ENCODE assay signal across 8 cellular contexts in genomic region chr17:75854111-75854748, GRCh38. TPM values are rescaled to one million over a fixed set of nuclear protein-coding genes. Genes with fewer than 3 reads are reported as not detected.
DNase-seq lines count a peak whose midpoint lies in the region; ATAC-seq, FAIRE-seq and TF ChIP-seq lines count a peak whose summit lies in the region.

No MANE protein-coding gene starts in this region.

- DNase-seq in A549 (ENCODE audit: low read depth in 1 of 2, low spot score in 1 of 2) = peak; percentile 54 to 80
- peak; percentile 73 for DNase-seq in lung microvascular endothelial cell (ENCODE audit: low read depth in 2 of 2)
- DNase-seq in activated gamma-delta T cell (lab: John Stamatoyannopoulos, UW) = no peak
- DNase-seq in NCI-H2081 treated with DMSO at 0.1 percent for 48 hours (lab: John Stamatoyannopoulos, UW) = no peak
- DNase-seq in activated T-helper 2 cell treated with anti-CD3 and anti-CD28 coated beads, Interferon-gamma antibody, Interleukin-2, Interleukin-4, amounts not matched to agents 10 μg/mL and 5 μg/mL and 100 μg/mL, durations not matched to agents 14 hours and 24 hours and 36 hours (ENCODE audit: low spot score) = no peak

- H3K27ac ChIP-seq in A549 (peak overlapping the region; percentile 83 to 88), HUES48 (ENCODE audit: low read depth, low read length) (peak overlapping the region; percentile 78), cingulate gyrus (ENCODE audit: low read depth, low read length) (peak overlapping the region; percentile 99)

- H3K27me3 ChIP-seq in HUES48 (ENCODE audit: control insufficient read depth, insufficient read depth, low read length) = no peaks in the 10 kb centered on the region

- H3K27ac Mint-ChIP-seq in activated T-helper 2 cell treated with anti-CD3 and anti-CD28 coated beads, Interferon-gamma antibody, Interleukin-2, Interleukin-4, amounts not matched to agents 10 μg/mL and 5 μg/mL and 100 μg/mL, durations not matched to agents 14 hours and 24 hours and 36 hours = no peak overlapping the region

- 15% methylated on average over 7 of the region's 7 CpGs for WGBS in A549 (ENCODE audit: missing lambda C conversion rate)

- H3K9ac ChIP-seq in HUES48 (ENCODE audit: low read depth, low read length) = 0 out of 2 replicates have a peak overlapping the region, but pooled peaks have one; percentile 20

- H3K36me3 ChIP-seq in HUES48 (ENCODE audit: control insufficient read depth, insufficient read depth, low read length) = peaks cover 24% of the 10 kb centered on the region

- intact Hi-C loops in activated T-helper 2 cell treated with anti-CD3 and anti-CD28 coated beads, Interferon-gamma antibody, Interleukin-2, Interleukin-4, amounts not matched to agents 10 μg/mL and 5 μg/mL and 100 μg/mL, durations not matched to agents 14 hours and 24 hours and 36 hours (cut with micrococcal nuclease) = loop anchor here (2.0 kb wide), 2 partner anchors 27 to 51 kb away; partner anchors contain the start of gene MRPL38

- TF ChIP-seq EP300 in A549 (IDR thresholded peaks at IDR 0.05) = no peak

- CTCF ChIA-PET in A549 (lab: Yijun Ruan, JAX) = interaction anchor here (0.6 to 37.0 kb wide), 10 partner anchors 8 to 148 kb away, joined by 3 to 691 read pairs (median 6); partner anchors contain the start of genes TRIM47, TRIM65 and UNC13D

- H3K9me3 ChIP-seq in A549 = no peaks in the 10 kb centered on the region
- no peaks in the 10 kb centered on the region for H3K9me3 ChIP-seq in HUES48 (ENCODE audit: control insufficient read depth, insufficient read depth, low read length)

- POLR2A ChIA-PET in A549 (lab: Yijun Ruan, JAX) = interaction anchor here (0.6 to 2.8 kb wide), 7 partner anchors 9 to 411 kb away, joined by 3 to 68 read pairs (median 8); partner anchors contain the start of genes RECQL5, SAP30BP, TRIM47 and UBALD2

- peaks cover 26% of the 10 kb centered on the region for H3K4me1 Mint-ChIP-seq in activated T-helper 2 cell treated with anti-CD3 and anti-CD28 coated beads, Interferon-gamma antibody, Interleukin-2, Interleukin-4, amounts not matched to agents 10 μg/mL and 5 μg/mL and 100 μg/mL, durations not matched to agents 14 hours and 24 hours and 36 hours (ENCODE audit: low read depth)

- H3K4me1 ChIP-seq in A549 (peaks cover 19% of the 10 kb centered on the region), HUES48 (ENCODE audit: control insufficient read depth, insufficient read depth, low read length) (peaks cover 11% of the 10 kb centered on the region)

- TF ChIP-seq CTCF in A549 (IDR thresholded peaks at IDR 0.05) = no peak

- FAIRE-seq in A549 (lab: Jason Lieb, UNC) = no peak

- H3K36me3 Mint-ChIP-seq in activated T-helper 2 cell treated with anti-CD3 and anti-CD28 coated beads, Interferon-gamma antibody, Interleukin-2, Interleukin-4, amounts not matched to agents 10 μg/mL and 5 μg/mL and 100 μg/mL, durations not matched to agents 14 hours and 24 hours and 36 hours (ENCODE audit: low read depth) = peaks cover 17% of the 10 kb centered on the region

- H3K4me3 Mint-ChIP-seq in activated T-helper 2 cell treated with anti-CD3 and anti-CD28 coated beads, Interferon-gamma antibody, Interleukin-2, Interleukin-4, amounts not matched to agents 10 μg/mL and 5 μg/mL and 100 μg/mL, durations not matched to agents 14 hours and 24 hours and 36 hours (ENCODE audit: low read depth) = no peak overlapping the region

- TF ChIP-seq RAD21 in A549 (conservative IDR thresholded peaks at IDR 0.05 in 1 of 2, IDR thresholded peaks at IDR 0.05 in 1 of 2) = no peak

- ATAC-seq in A549 (peak; percentile 7 to 15; a peak in 1 of 6 replicates), HG03571 (IDR thresholded peaks at IDR 0.05; ENCODE audit: unreplicated experiment) (no peak)

- no peak for TF ChIP-seq POLR2A in A549 (IDR thresholded peaks at IDR 0.05; ENCODE audit: low read length)

- H3K4me3 ChIP-seq in A549 (peak overlapping the region; percentile 58), HUES48 (ENCODE audit: low read depth, low read length) (peak overlapping the region; percentile 74)

- peak overlapping the region; percentile 91 for H3K4me2 ChIP-seq in A549

- H3K9me3 Mint-ChIP-seq in activated T-helper 2 cell treated with anti-CD3 and anti-CD28 coated beads, Interferon-gamma antibody, Interleukin-2, Interleukin-4, amounts not matched to agents 10 μg/mL and 5 μg/mL and 100 μg/mL, durations not matched to agents 14 hours and 24 hours and 36 hours = no peaks in the 10 kb centered on the region

- no peaks in the 10 kb centered on the region for H3K27me3 Mint-ChIP-seq in activated T-helper 2 cell treated with anti-CD3 and anti-CD28 coated beads, Interferon-gamma antibody, Interleukin-2, Interleukin-4, amounts not matched to agents 10 μg/mL and 5 μg/mL and 100 μg/mL, durations not matched to agents 14 hours and 24 hours and 36 hours (ENCODE audit: low read depth)

TF ChIP-seq in A549, 52 proteins besides CTCF, POLR2A, EP300 and RAD21:
- TF ChIP-seq E2F6 (IDR thresholded peaks at IDR 0.05; ENCODE audit: borderline replicate concordance, low read depth) (no peak), FOSL2 (IDR thresholded peaks at IDR 0.05) (no peak), FOSL2 (CRISPR knock-in tag; IDR thresholded peaks at IDR 0.05) (peak; percentile 62), MAFK (IDR thresholded peaks at IDR 0.05; ENCODE audit: partially characterized antibody) (peak; percentile 51)

RNA-seq across cellular contexts. Expression of gene WBP2, which starts 0.9 kb away (rescaled TPM):
- polyA plus RNA-seq in A549 (2011; rRNA removed) (35.6 and 39.7 TPM in 2 replicates), A549 (2017; fragmentation: RNase III; extraction: RNeasy Plus Mini Kit Qiagen cat#74134 plus additional on column Dnase treatment) (111 to 131 TPM (median 116 TPM) in 3 replicates)
- 26.6 and 35.4 TPM in 2 replicates for polyA plus RNA-seq in A549 (2012; cell fraction: cytosol; rRNA removed)
- 60.1 and 71.4 TPM in 2 replicates for polyA plus RNA-seq in A549 (2012; cell fraction: nucleus; rRNA removed)
- polyA minus RNA-seq in A549 (2011; rRNA and poly(A)+ RNA removed) = 31.8 and 40.3 TPM in 2 replicates
- 19.4 and 24.4 TPM in 2 replicates for total RNA-seq in lung microvascular endothelial cell
- total RNA-seq in activated T-helper 2 cell treated with anti-CD3 and anti-CD28 coated beads, Interferon-gamma antibody, Interleukin-2, Interleukin-4, amounts not matched to agents 10 μg/mL and 5 μg/mL and 100 μg/mL, durations not matched to agents 14 hours and 24 hours and 36 hours = 79.3 and 80.7 TPM in 2 replicates

RNA-seq across cellular contexts. Expression of gene UNC13D, which starts 10.0 kb away (rescaled TPM):
- polyA plus RNA-seq in A549 (2011; rRNA removed) (0.97 and 1.6 TPM in 2 replicates), A549 (2017; fragmentation: RNase III; extraction: RNeasy Plus Mini Kit Qiagen cat#74134 plus additional on column Dnase treatment) (3.5 to 4.5 TPM (median 4.3 TPM) in 3 replicates)
- polyA plus RNA-seq in A549 (2012; cell fraction: cytosol; rRNA removed) = 1.3 and 2.0 TPM in 2 replicates
- 6.1 and 10.5 TPM in 2 replicates for polyA plus RNA-seq in A549 (2012; cell fraction: nucleus; rRNA removed)
- polyA minus RNA-seq in A549 (2011; rRNA and poly(A)+ RNA removed) = 1.7 and 3.3 TPM in 2 replicates
- total RNA-seq in lung microvascular endothelial cell = 3.8 and 5.2 TPM in 2 replicates
- total RNA-seq in activated T-helper 2 cell treated with anti-CD3 and anti-CD28 coated beads, Interferon-gamma antibody, Interleukin-2, Interleukin-4, amounts not matched to agents 10 μg/mL and 5 μg/mL and 100 μg/mL, durations not matched to agents 14 hours and 24 hours and 36 hours = 165 and 175 TPM in 2 replicates

RNA-seq across cellular contexts. Expression of gene TRIM47, which starts 24.2 kb away (rescaled TPM):
- polyA plus RNA-seq in A549 (2011; rRNA removed) (19.6 and 26.7 TPM in 2 replicates), A549 (2017; fragmentation: RNase III; extraction: RNeasy Plus Mini Kit Qiagen cat#74134 plus additional on column Dnase treatment) (45.3 to 54.7 TPM (median 46.6 TPM) in 3 replicates)
- 50.0 and 67.2 TPM in 2 replicates for polyA plus RNA-seq in A549 (2012; cell fraction: cytosol; rRNA removed)
- polyA plus RNA-seq in A549 (2012; cell fraction: nucleus; rRNA removed) = 162 and 183 TPM in 2 replicates
- polyA minus RNA-seq in A549 (2011; rRNA and poly(A)+ RNA removed) = 31.2 and 34.8 TPM in 2 replicates
- 42.7 and 56.9 TPM in 2 replicates for total RNA-seq in lung microvascular endothelial cell
- 22.5 and 24.5 TPM in 2 replicates for total RNA-seq in activated T-helper 2 cell treated with anti-CD3 and anti-CD28 coated beads, Interferon-gamma antibody, Interleukin-2, Interleukin-4, amounts not matched to agents 10 μg/mL and 5 μg/mL and 100 μg/mL, durations not matched to agents 14 hours and 24 hours and 36 hours

RNA-seq across cellular contexts. Expression of gene TRIM65, which starts 42.5 kb away (rescaled TPM):
- polyA plus RNA-seq in A549 (2011; rRNA removed) = 13.5 and 17.4 TPM in 2 replicates
- 17.8 and 28.0 TPM in 2 replicates for polyA plus RNA-seq in A549 (2012; cell fraction: cytosol; rRNA removed)
- 46.1 and 47.2 TPM in 2 replicates for polyA plus RNA-seq in A549 (2012; cell fraction: nucleus; rRNA removed)
- polyA plus RNA-seq in A549 (2017; fragmentation: RNase III; extraction: RNeasy Plus Mini Kit Qiagen cat#74134 plus additional on column Dnase treatment) = 26.2 to 30.2 TPM (median 30.1 TPM) in 3 replicates
- 12.7 and 16.0 TPM in 2 replicates for polyA minus RNA-seq in A549 (2011; rRNA and poly(A)+ RNA removed)
- total RNA-seq in lung microvascular endothelial cell = 16.3 and 17.7 TPM in 2 replicates
- total RNA-seq in activated T-helper 2 cell treated with anti-CD3 and anti-CD28 coated beads, Interferon-gamma antibody, Interleukin-2, Interleukin-4, amounts not matched to agents 10 μg/mL and 5 μg/mL and 100 μg/mL, durations not matched to agents 14 hours and 24 hours and 36 hours = 42.8 and 45.6 TPM in 2 replicates

RNA-seq across cellular contexts. Expression of gene MRPL38, which starts 50.5 kb away (rescaled TPM):
- 43.4 and 53.5 TPM in 2 replicates for polyA plus RNA-seq in A549 (2011; rRNA removed)
- 126 and 151 TPM in 2 replicates for polyA plus RNA-seq in A549 (2012; cell fraction: cytosol; rRNA removed)
- 315 and 362 TPM in 2 replicates for polyA plus RNA-seq in A549 (2012; cell fraction: nucleus; rRNA removed)
- 102 to 105 TPM (median 104 TPM) in 3 replicates for polyA plus RNA-seq in A549 (2017; fragmentation: RNase III; extraction: RNeasy Plus Mini Kit Qiagen cat#74134 plus additional on column Dnase treatment)
- 63.6 and 110 TPM in 2 replicates for polyA minus RNA-seq in A549 (2011; rRNA and poly(A)+ RNA removed)
- total RNA-seq in lung microvascular endothelial cell = 26.8 and 28.2 TPM in 2 replicates
- 127 and 139 TPM in 2 replicates for total RNA-seq in activated T-helper 2 cell treated with anti-CD3 and anti-CD28 coated beads, Interferon-gamma antibody, Interleukin-2, Interleukin-4, amounts not matched to agents 10 μg/mL and 5 μg/mL and 100 μg/mL, durations not matched to agents 14 hours and 24 hours and 36 hours

Comparison
In these comparisons a context has a peak if more than half of its experiments do, and no peak if none do; other contexts are left out.
1. DNase-seq: peak in A549 (2 of 2) and lung microvascular endothelial cell (2 of 2); none in activated gamma-delta T cell (single experiment), NCI-H2081 treated with DMSO at 0.1 percent for 48 hours (single experiment) and activated T-helper 2 cell treated with anti-CD3 and anti-CD28 coated beads, Interferon-gamma antibody, Interleukin-2, Interleukin-4, amounts not matched to agents 10 μg/mL and 5 μg/mL and 100 μg/mL, durations not matched to agents 14 hours and 24 hours and 36 hours (single experiment).
2. RNA of gene UNC13D, which starts 10.0 kb away (total RNA-seq): 165 to 175 TPM in activated T-helper 2 cell treated with anti-CD3 and anti-CD28 coated beads, Interferon-gamma antibody, Interleukin-2, Interleukin-4, amounts not matched to agents 10 μg/mL and 5 μg/mL and 100 μg/mL, durations not matched to agents 14 hours and 24 hours and 36 hours; 3.8 to 5.2 TPM in lung microvascular endothelial cell; every median in the first group is over 10 times any median in the second.
3. Peak in every context shown above with its lines, with median percentiles within 50 percentile points of each other: H3K27ac ChIP-seq.